Comparison of ENCODE assay signal across 8 cellular contexts in genomic region chr4:73740353-73740778, GRCh38. TPM values are rescaled to one million over a fixed set of nuclear protein-coding genes. Genes with fewer than 3 reads are reported as not detected.
A peak's percentile ranks its signal among the peaks of the same experiment; 100 is the strongest.
DNase-seq lines count a peak whose midpoint lies in the region; ATAC-seq and TF ChIP-seq lines count a peak whose summit lies in the region.
"Had no signal": no experiment of that assay in that cellular context is flagged by ENCODE, and none has a peak within 500 bp of the region (broad histone marks: within the 10 kb centered on the region; RNA-seq: fewer than 3 reads in every experiment).

TSS of gene CXCL8 (plus strand) at chr4:73740569. CDS start at chr4:73740659, 90 bp downstream.

- H3K9me3 ChIP-seq in right cardiac atrium (ENCODE audit: control insufficient read depth, low read length) (no peaks in the 10 kb centered on the region), thyroid gland (no peaks in the 10 kb centered on the region)

- no peaks in the 10 kb centered on the region for H3K4me1 ChIP-seq in right cardiac atrium (ENCODE audit: control insufficient read depth, insufficient read depth, low read length)
- peaks cover 0 to 6% of the 10 kb centered on the region in 2 donors for H3K4me1 ChIP-seq in thyroid gland

- WGBS in right cardiac atrium: 22% methylated on average over 7 of the region's 7 CpGs
- 26 to 38% methylated on average over 7 of the region's 7 CpGs for WGBS in thyroid gland, 2 donors

- ATAC-seq in GM21367 (IDR thresholded peaks at IDR 0.05; ENCODE audit: unreplicated experiment) (peak; percentile 47), right cardiac atrium (peak; percentile 91 to 96), HG02973 (IDR thresholded peaks at IDR 0.05; ENCODE audit: unreplicated experiment) (no peak)

- H3K36me3 ChIP-seq in thyroid gland: no peaks in the 10 kb centered on the region

- DNase-seq in NCI-H1105 (lab: John Stamatoyannopoulos, UW) (peak; percentile 63), right cardiac atrium (peak; percentile 47 to 78 (median 73)), thyroid gland (peak; percentile 76 to 86), NCI-H1436 (lab: John Stamatoyannopoulos, UW) (no peak)

- no peak for TF ChIP-seq CTCF in VCaP (conservative IDR thresholded peaks at IDR 0.05)
- no peak for TF ChIP-seq CTCF in thyroid gland (IDR thresholded peaks at IDR 0.05)

- no peak for TF ChIP-seq POLR2A in thyroid gland (IDR thresholded peaks at IDR 0.05)

- H3K27ac ChIP-seq in VCaP (peak within 1 kb of the TSS; percentile 71), right cardiac atrium (ENCODE audit: low read length) (no peak within 1 kb of the TSS), thyroid gland (peak within 1 kb of the TSS in 1 of 3 donors; percentile 37)

- H3K4me3 ChIP-seq in right cardiac atrium (ENCODE audit: low read length) (no peak within 1 kb of the TSS), thyroid gland (replicated peaks in 1 of 3) (no peak within 1 kb of the TSS)

- H3K27me3 ChIP-seq in right cardiac atrium (ENCODE audit: control insufficient read depth, insufficient read depth) (no peaks in the 10 kb centered on the region), thyroid gland (no peaks in the 10 kb centered on the region)

- intact Hi-C loops in right cardiac atrium (cut with DNase I): no loop called here
- intact Hi-C loops in thyroid gland (cut with DNase I): no loop called here

RNA-seq across cellular contexts. Expression of gene CXCL8, which starts in this region (rescaled TPM):
- total RNA-seq in right cardiac atrium (1 to 10 TPM in 1 of 4 donors, under 1 TPM in 3; 0.31 to 1.7 (median 0.41) TPM), thyroid gland (1 to 10 TPM; 1.4 to 3.8 (median 2.7) TPM)
- 1.6 TPM for polyA plus RNA-seq in right cardiac atrium
- total RNA-seq: neural crest cell had no signal
